Comparison of ENCODE assay signal across 11 cellular contexts in the genomic region with DNA sequence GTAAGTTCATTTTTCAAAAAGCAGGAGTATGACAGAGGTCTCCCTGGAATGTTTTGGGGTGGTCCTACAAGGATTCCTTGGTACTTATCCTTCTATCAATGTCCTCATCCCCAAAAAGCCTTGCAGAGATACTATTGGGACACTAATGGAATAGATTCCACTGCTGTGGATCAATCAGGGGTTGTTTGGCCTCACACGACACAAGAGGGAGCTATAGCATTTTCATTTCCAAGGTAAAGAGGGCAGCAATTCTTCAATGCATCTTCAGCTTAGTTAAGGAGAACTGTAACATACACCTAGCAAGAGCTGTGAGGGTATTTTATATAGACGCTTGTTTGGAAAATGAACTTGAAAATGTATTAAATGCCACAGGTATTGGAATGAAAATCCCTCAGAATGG. TPM values are rescaled to one million over a fixed set of nuclear protein-coding genes. Genes with fewer than 3 reads are reported as not detected.
DNase-seq lines count a peak whose midpoint lies in the region; ATAC-seq, FAIRE-seq and TF ChIP-seq lines count a peak whose summit lies in the region.
"Had no signal": no experiment of that assay in that cellular context is flagged by ENCODE, and none has a peak within 500 bp of the region (broad histone marks: within the 10 kb centered on the region; RNA-seq: fewer than 3 reads in every experiment).

No MANE protein-coding gene starts in this region.

- H2AFZ ChIP-seq in astrocyte (ENCODE audit: low read depth, low read length), result no peak overlapping the region
- H2AFZ ChIP-seq: parathyroid adenoma had no signal

- ATAC-seq in CD4-positive, alpha-beta T cell (ENCODE audit: poor library complexity), result no peak

- FAIRE-seq in astrocyte (lab: Jason Lieb, UNC), result peak; percentile 55

- H3K4me1 Mint-ChIP-seq in astrocyte (ENCODE audit: low read depth, unreplicated experiment), result no peaks in the 10 kb centered on the region
- H3K4me1 Mint-ChIP-seq in CD4-positive, alpha-beta T cell (ENCODE audit: low read depth), result no peaks in the 10 kb centered on the region

- TF ChIP-seq RAD21 in Ishikawa (IDR thresholded peaks at IDR 0.05; ENCODE audit: low read depth), result peak; percentile 63

- H3K27me3 Mint-ChIP-seq in astrocyte (ENCODE audit: low read depth, unreplicated experiment), result no peaks in the 10 kb centered on the region
- H3K27me3 Mint-ChIP-seq in CD4-positive, alpha-beta T cell, result peaks cover 1% of the 10 kb centered on the region

- TF ChIP-seq EP300 in Ishikawa (IDR thresholded peaks at IDR 0.05; ENCODE audit: borderline replicate concordance), result no peak

- H3K4me2 ChIP-seq in astrocyte (ENCODE audit: low read length), result no peak overlapping the region

- POLR2A ChIA-PET in CD4-positive, alpha-beta T cell (lab: Charles Lee), result no interaction called here

- H3K27ac Mint-ChIP-seq in astrocyte (ENCODE audit: unreplicated experiment), result no peak overlapping the region
- H3K27ac Mint-ChIP-seq in CD4-positive, alpha-beta T cell, result no peak overlapping the region

- no peaks in the 10 kb centered on the region for H3K4me1 ChIP-seq in astrocyte (ENCODE audit: insufficient read depth, low read length)
- H3K4me1 ChIP-seq: parathyroid adenoma had no signal

- no peaks in the 10 kb centered on the region for H3K27me3 ChIP-seq in astrocyte (ENCODE audit: insufficient read depth, low read length)
- no peaks in the 10 kb centered on the region for H3K27me3 ChIP-seq in CD4-positive, alpha-beta T cell (ENCODE audit: control insufficient read depth, insufficient read depth, low read length)
- H3K27me3 ChIP-seq: cardiac muscle cell had no signal

- TF ChIP-seq CTCF in astrocyte (IDR thresholded peaks at IDR 0.05; ENCODE audit: insufficient read depth, low read depth, low read length), result peak; percentile 17
- TF ChIP-seq CTCF in CD4-positive, alpha-beta T cell (IDR thresholded peaks at IDR 0.05), result no peak

- CTCF ChIA-PET in CD4-positive, alpha-beta T cell (lab: Charles Lee), result no interaction called here

- H3K27ac ChIP-seq in astrocyte (ENCODE audit: low read depth, low read length) (no peak overlapping the region), substantia nigra (ENCODE audit: low read depth, low read length, poor library complexity, severe bottlenecking) (no peak overlapping the region)
- H3K27ac ChIP-seq in CD4-positive, alpha-beta T cell (ENCODE audit: low read depth, low read length), result no peak overlapping the region
- H3K27ac ChIP-seq: cardiac muscle cell, parathyroid adenoma had no signal

- no peaks in the 10 kb centered on the region for H3K79me2 ChIP-seq in astrocyte (ENCODE audit: insufficient read depth, low read length)
- H3K79me2 ChIP-seq: parathyroid adenoma had no signal

- DNase-seq in Ammon's horn (ENCODE audit: low spot score), result peak; percentile 1
- peak; percentile 4 for DNase-seq in astrocyte (ENCODE audit: low read depth)
- DNase-seq in kidney tubule cell (ENCODE audit: low spot score), result peak; percentile 43
- no peak for DNase-seq in CD4-positive, alpha-beta T cell
- DNase-seq in substantia nigra (lab: John Stamatoyannopoulos, UW), result no peak
- DNase-seq in activated T-cell treated with anti-CD3 and anti-CD28 coated beads, Interleukin-2, amount 50 U/mL, for 48 hours, result no peak
- no peak for DNase-seq in activated CD4-positive, alpha-beta T cell treated with anti-CD3 and anti-CD28 coated beads for 1 hour
- DNase-seq: activated CD4-positive, alpha-beta T cell treated with anti-CD3 and anti-CD28 coated beads, Interleukin-2, amount 50 U/mL, for 48 hours had no signal

- H3K4me3 ChIP-seq in astrocyte (ENCODE audit: insufficient read depth, low read depth, low read length), result no peak overlapping the region
- H3K4me3 ChIP-seq: cardiac muscle cell had no signal

- intact Hi-C loops in CD4-positive, alpha-beta T cell (cut with DNase I, micrococcal nuclease), result no loop called here

- H3K36me3 ChIP-seq in astrocyte (ENCODE audit: insufficient read depth, low read length), result no peaks in the 10 kb centered on the region
- H3K36me3 ChIP-seq: cardiac muscle cell had no signal

- no peak overlapping the region for H3K9ac ChIP-seq in astrocyte (ENCODE audit: low read length)
- H3K9ac ChIP-seq: parathyroid adenoma had no signal

- H3K4me3 Mint-ChIP-seq in astrocyte (ENCODE audit: unreplicated experiment), result no peak overlapping the region
- no peak overlapping the region for H3K4me3 Mint-ChIP-seq in CD4-positive, alpha-beta T cell

- no peaks in the 10 kb centered on the region for H3K9me3 ChIP-seq in astrocyte (ENCODE audit: insufficient read depth, low read depth, low read length)
- H3K9me3 ChIP-seq in CD4-positive, alpha-beta T cell (ENCODE audit: control insufficient read depth, low read length), result no peaks in the 10 kb centered on the region

- no peaks in the 10 kb centered on the region for H3K9me3 Mint-ChIP-seq in astrocyte (ENCODE audit: unreplicated experiment)
- H3K9me3 Mint-ChIP-seq in CD4-positive, alpha-beta T cell, result no peaks in the 10 kb centered on the region

- H4K20me1 ChIP-seq in astrocyte (ENCODE audit: insufficient read depth, low read length), result no peaks in the 10 kb centered on the region

- no peaks in the 10 kb centered on the region for H3K36me3 Mint-ChIP-seq in astrocyte (ENCODE audit: low read depth, unreplicated experiment)
- H3K36me3 Mint-ChIP-seq in CD4-positive, alpha-beta T cell (ENCODE audit: low read depth), result no peaks in the 10 kb centered on the region

TF ChIP-seq in Ishikawa, 13 proteins besides CTCF, POLR2A, EP300 and RAD21:
- TF ChIP-seq EGR1 (IDR thresholded peaks at IDR 0.05), result no peak
- TF ChIP-seq CREB1 (IDR thresholded peaks at IDR 0.05; ENCODE audit: low read depth), result no peak
- TF ChIP-seq CEBPB (IDR thresholded peaks at IDR 0.05), result no peak
- no peak for TF ChIP-seq TCF12 (IDR thresholded peaks at IDR 0.05; ENCODE audit: low read depth)
- TF ChIP-seq TAF1 (IDR thresholded peaks at IDR 0.05; ENCODE audit: low read depth), result no peak
- TF ChIP-seq NFIC (IDR thresholded peaks at IDR 0.05), result no peak
- no peak for TF ChIP-seq TEAD4 (IDR thresholded peaks at IDR 0.05)
- TF ChIP-seq YY1 (IDR thresholded peaks at IDR 0.05; ENCODE audit: low read depth), result no peak
- TF ChIP-seq ZBTB7A (IDR thresholded peaks at IDR 0.05; ENCODE audit: low read depth), result no peak
- TF ChIP-seq, protein P1, sequence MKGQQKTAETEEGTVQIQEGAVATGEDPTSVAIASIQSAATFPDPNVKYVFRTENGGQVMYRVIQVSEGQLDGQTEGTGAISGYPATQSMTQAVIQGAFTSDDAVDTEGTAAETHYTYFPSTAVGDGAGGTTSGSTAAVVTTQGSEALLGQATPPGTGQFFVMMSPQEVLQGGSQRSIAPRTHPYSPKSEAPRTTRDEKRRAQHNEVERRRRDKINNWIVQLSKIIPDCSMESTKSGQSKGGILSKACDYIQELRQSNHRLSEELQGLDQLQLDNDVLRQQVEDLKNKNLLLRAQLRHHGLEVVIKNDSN (IDR thresholded peaks at IDR 0.05), result no peak
- TF ChIP-seq, protein P2, sequence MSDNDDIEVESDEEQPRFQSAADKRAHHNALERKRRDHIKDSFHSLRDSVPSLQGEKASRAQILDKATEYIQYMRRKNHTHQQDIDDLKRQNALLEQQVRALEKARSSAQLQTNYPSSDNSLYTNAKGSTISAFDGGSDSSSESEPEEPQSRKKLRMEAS (IDR thresholded peaks at IDR 0.05), result no peak
- TF ChIP-seq, protein P3, sequence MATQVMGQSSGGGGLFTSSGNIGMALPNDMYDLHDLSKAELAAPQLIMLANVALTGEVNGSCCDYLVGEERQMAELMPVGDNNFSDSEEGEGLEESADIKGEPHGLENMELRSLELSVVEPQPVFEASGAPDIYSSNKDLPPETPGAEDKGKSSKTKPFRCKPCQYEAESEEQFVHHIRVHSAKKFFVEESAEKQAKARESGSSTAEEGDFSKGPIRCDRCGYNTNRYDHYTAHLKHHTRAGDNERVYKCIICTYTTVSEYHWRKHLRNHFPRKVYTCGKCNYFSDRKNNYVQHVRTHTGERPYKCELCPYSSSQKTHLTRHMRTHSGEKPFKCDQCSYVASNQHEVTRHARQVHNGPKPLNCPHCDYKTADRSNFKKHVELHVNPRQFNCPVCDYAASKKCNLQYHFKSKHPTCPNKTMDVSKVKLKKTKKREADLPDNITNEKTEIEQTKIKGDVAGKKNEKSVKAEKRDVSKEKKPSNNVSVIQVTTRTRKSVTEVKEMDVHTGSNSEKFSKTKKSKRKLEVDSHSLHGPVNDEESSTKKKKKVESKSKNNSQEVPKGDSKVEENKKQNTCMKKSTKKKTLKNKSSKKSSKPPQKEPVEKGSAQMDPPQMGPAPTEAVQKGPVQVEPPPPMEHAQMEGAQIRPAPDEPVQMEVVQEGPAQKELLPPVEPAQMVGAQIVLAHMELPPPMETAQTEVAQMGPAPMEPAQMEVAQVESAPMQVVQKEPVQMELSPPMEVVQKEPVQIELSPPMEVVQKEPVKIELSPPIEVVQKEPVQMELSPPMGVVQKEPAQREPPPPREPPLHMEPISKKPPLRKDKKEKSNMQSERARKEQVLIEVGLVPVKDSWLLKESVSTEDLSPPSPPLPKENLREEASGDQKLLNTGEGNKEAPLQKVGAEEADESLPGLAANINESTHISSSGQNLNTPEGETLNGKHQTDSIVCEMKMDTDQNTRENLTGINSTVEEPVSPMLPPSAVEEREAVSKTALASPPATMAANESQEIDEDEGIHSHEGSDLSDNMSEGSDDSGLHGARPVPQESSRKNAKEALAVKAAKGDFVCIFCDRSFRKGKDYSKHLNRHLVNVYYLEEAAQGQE (IDR thresholded peaks at IDR 0.05; ENCODE audit: low read depth), result no peak
- no peak for TF ChIP-seq FOXM1 (IDR thresholded peaks at IDR 0.05; ENCODE audit: borderline replicate concordance, low read depth)

RNA-seq across cellular contexts. Expression of a gene that starts 50.9 kb away (rescaled TPM):
- total RNA-seq in astrocyte, result not detected in 2 replicates
- not detected for total RNA-seq in CD4-positive, alpha-beta T cell
- total RNA-seq: cardiac muscle cell had no signal

Comparison
In these comparisons a context has a peak if more than half of its experiments do, and no peak if none do; other contexts are left out.
1. DNase-seq: peak in Ammon's horn (single experiment), astrocyte (single experiment) and kidney tubule cell (single experiment); none in CD4-positive, alpha-beta T cell (0 of 10), substantia nigra (0 of 49), activated T-cell treated with anti-CD3 and anti-CD28 coated beads, Interleukin-2, amount 50 U/mL, for 48 hours (0 of 2) and activated CD4-positive, alpha-beta T cell treated with anti-CD3 and anti-CD28 coated beads for 1 hour (single experiment).